ENCODE assay signal across 20 cellular contexts in genomic region chr6:117110737-117111136, GRCh38.
DNase-seq lines count a peak whose midpoint lies in the region; ATAC-seq and TF ChIP-seq lines count a peak whose summit lies in the region.
"Had no signal": no experiment of that assay in that cellular context is flagged by ENCODE, and none has a peak within 500 bp of the region (broad histone marks: within the 10 kb centered on the region; RNA-seq: fewer than 3 reads in every experiment).

No MANE protein-coding gene starts in this region.

- CTCF ChIA-PET in GM10248 (lab: Yijun Ruan, JAX), result no interaction called here
- CTCF ChIA-PET in activated CD8-positive, alpha-beta T cell treated with anti-CD3 and anti-CD28 coated beads for 36 hours (lab: Charles Lee), result no interaction called here

- 96 to 100% methylated on average over 4 to 5 of the region's 5 CpGs for WGBS in endodermal cell (ENCODE audit: insufficient coverage in 1 of 2, insufficient read length in 1 of 2), 2 experiments

- H3K4me1 ChIP-seq in SJCRH30, result peaks cover 20% of the 10 kb centered on the region
- H3K4me1 ChIP-seq in endodermal cell (ENCODE audit: control insufficient read depth, insufficient read depth, low read length), result no peaks in the 10 kb centered on the region
- H3K4me1 ChIP-seq: BE2C, HAP-1 had no signal

- H3K9me3 ChIP-seq in SJCRH30 (replicated peaks) (peaks cover 11% of the 10 kb centered on the region), endodermal cell (ENCODE audit: control insufficient read depth, low read length) (peaks cover 4% of the 10 kb centered on the region)
- H3K9me3 ChIP-seq: BE2C, HAP-1 had no signal

- ATAC-seq in activated CD8-positive, alpha-beta T cell treated with anti-CD3 and anti-CD28 coated beads for 36 hours, result no peak
- ATAC-seq: HepG2 had no signal

- H3K36me3 Mint-ChIP-seq in endodermal cell (ENCODE audit: low read depth), result no peaks in the 10 kb centered on the region
- H3K36me3 Mint-ChIP-seq in activated CD8-positive, alpha-beta T cell treated with anti-CD3 and anti-CD28 coated beads for 36 hours (ENCODE audit: low read depth), result no peaks in the 10 kb centered on the region
- H3K36me3 Mint-ChIP-seq: CD4-positive, CD25-positive, alpha-beta regulatory T cell had no signal

- intact Hi-C loops in posterior vena cava (cut with DNase I), result no loop called here
- intact Hi-C loops in activated CD8-positive, alpha-beta T cell treated with anti-CD3 and anti-CD28 coated beads for 36 hours (cut with micrococcal nuclease), result no loop called here

- H3K36me3 ChIP-seq in SJCRH30 (no peaks in the 10 kb centered on the region), endodermal cell (ENCODE audit: control insufficient read depth, insufficient read depth, low read length) (no peaks in the 10 kb centered on the region)
- H3K36me3 ChIP-seq: BE2C, HAP-1 had no signal

- TF ChIP-seq CTCF in endodermal cell (conservative IDR thresholded peaks at IDR 0.05), result no peak
- TF ChIP-seq CTCF in GM10248 (IDR thresholded peaks at IDR 0.05; ENCODE audit: control extremely low read depth, extremely low read depth, low read depth, missing control alignments), result no peak
- TF ChIP-seq CTCF in activated CD8-positive, alpha-beta T cell treated with anti-CD3 and anti-CD28 coated beads for 36 hours (IDR thresholded peaks at IDR 0.05), result no peak

- DNase-seq in SJCRH30 (no peak), endodermal cell (peak; percentile 59), left kidney (ENCODE audit: low read depth, low spot score) (peak; percentile 29), posterior vena cava (ENCODE audit: low spot score) (peak; percentile 52), GM10248 (ENCODE audit: extremely low spot score) (no peak), cerebellar nuclear complex (lab: John Stamatoyannopoulos, UW) (no peak)
- no peak for DNase-seq in activated CD8-positive, alpha-beta T cell treated with anti-CD3 and anti-CD28 coated beads for 36 hours
- DNase-seq: BE2C; C1 segment of cervical spinal cord; CD4-positive, CD25-positive, alpha-beta regulatory T cell; CD8-positive, alpha-beta memory T cell; COR-L47; DMS 273 treated with DMSO at 0.1 percent for 48 hours; DMS53; DND-41; GDM1; GM23248 had no signal

- H3K4me3 ChIP-seq in SJCRH30 (no peak overlapping the region), endodermal cell (ENCODE audit: low read length) (no peak overlapping the region)
- H3K4me3 ChIP-seq: GM23248, HAP-1 had no signal

- no peaks in the 10 kb centered on the region for H3K4me1 Mint-ChIP-seq in endodermal cell
- H3K4me1 Mint-ChIP-seq in activated CD8-positive, alpha-beta T cell treated with anti-CD3 and anti-CD28 coated beads for 36 hours (ENCODE audit: low read depth), result no peaks in the 10 kb centered on the region
- H3K4me1 Mint-ChIP-seq: CD4-positive, CD25-positive, alpha-beta regulatory T cell; CD8-positive, alpha-beta memory T cell; IgD-negative memory B cell had no signal

- H3K27me3 Mint-ChIP-seq in endodermal cell (ENCODE audit: insufficient read depth), result peaks cover 2% of the 10 kb centered on the region
- H3K27me3 Mint-ChIP-seq in activated CD8-positive, alpha-beta T cell treated with anti-CD3 and anti-CD28 coated beads for 36 hours, result no peaks in the 10 kb centered on the region
- H3K27me3 Mint-ChIP-seq: CD4-positive, CD25-positive, alpha-beta regulatory T cell; CD8-positive, alpha-beta memory T cell; IgD-negative memory B cell had no signal

- no peak overlapping the region for H3K27ac Mint-ChIP-seq in endodermal cell
- no peak overlapping the region for H3K27ac Mint-ChIP-seq in activated CD8-positive, alpha-beta T cell treated with anti-CD3 and anti-CD28 coated beads for 36 hours
- H3K27ac Mint-ChIP-seq: CD4-positive, CD25-positive, alpha-beta regulatory T cell; IgD-negative memory B cell had no signal

- no peaks in the 10 kb centered on the region for H3K27me3 ChIP-seq in SJCRH30
- no peaks in the 10 kb centered on the region for H3K27me3 ChIP-seq in endodermal cell (ENCODE audit: control insufficient read depth, insufficient read depth, low read length, poor library complexity, severe bottlenecking)
- H3K27me3 ChIP-seq: BE2C had no signal

- H3K9me3 Mint-ChIP-seq in endodermal cell, result peaks cover 6% of the 10 kb centered on the region
- peaks cover 6% of the 10 kb centered on the region for H3K9me3 Mint-ChIP-seq in activated CD8-positive, alpha-beta T cell treated with anti-CD3 and anti-CD28 coated beads for 36 hours

- POLR2A ChIA-PET in GM10248 (lab: Yijun Ruan, JAX), result no interaction called here
- POLR2A ChIA-PET in activated CD8-positive, alpha-beta T cell treated with anti-CD3 and anti-CD28 coated beads for 36 hours (lab: Charles Lee), result no interaction called here

- peak overlapping the region; percentile 64 for H3K27ac ChIP-seq in SJCRH30
- no peak overlapping the region for H3K27ac ChIP-seq in endodermal cell (ENCODE audit: low read depth, low read length)
- H3K27ac ChIP-seq: GM23248 had no signal

- no peak overlapping the region for H3K4me3 Mint-ChIP-seq in endodermal cell
- no peak overlapping the region for H3K4me3 Mint-ChIP-seq in activated CD8-positive, alpha-beta T cell treated with anti-CD3 and anti-CD28 coated beads for 36 hours
- H3K4me3 Mint-ChIP-seq: CD4-positive, CD25-positive, alpha-beta regulatory T cell; CD8-positive, alpha-beta memory T cell; IgD-negative memory B cell had no signal

- no peak overlapping the region for H3K9ac ChIP-seq in endodermal cell (ENCODE audit: extremely low read depth, low read length, poor library complexity, severe bottlenecking)
- H3K9ac ChIP-seq: GM23248 had no signal

Comparison
In these comparisons a context has a peak if more than half of its experiments do, and no peak if none do; other contexts are left out.
1. DNase-seq: peak in endodermal cell (single experiment), left kidney (single experiment) and posterior vena cava (single experiment); none in SJCRH30 (0 of 2), GM10248 (single experiment), activated CD8-positive, alpha-beta T cell treated with anti-CD3 and anti-CD28 coated beads for 36 hours (single experiment) and cerebellar nuclear complex (0 of 2).